In the genomic region with DNA sequence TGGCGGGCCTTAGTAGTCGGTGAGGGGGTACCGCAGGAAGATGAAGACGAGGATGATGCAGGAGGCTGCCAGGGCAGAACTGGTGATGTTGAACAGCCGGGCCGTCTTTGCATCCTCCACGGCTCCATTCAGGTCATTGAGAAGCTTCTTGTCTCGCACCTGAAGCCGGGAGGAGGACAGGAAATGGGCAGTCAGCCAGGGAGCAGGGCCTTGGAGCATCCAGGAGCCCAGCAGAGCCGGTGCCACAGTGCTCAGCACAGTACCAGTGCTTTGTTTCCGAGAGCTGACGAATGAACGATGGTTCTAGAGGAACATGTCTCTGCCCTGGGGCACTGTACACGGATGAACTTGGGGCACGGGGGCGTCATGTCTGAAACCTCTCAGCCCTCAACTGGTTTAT, we compare ENCODE assay signal across 32 cellular contexts. TPM values are rescaled to one million over a fixed set of nuclear protein-coding genes. Genes with fewer than 3 reads are reported as not detected.
"Had no signal": no experiment of that assay in that cellular context is flagged by ENCODE, and none has a peak within 500 bp of the region (broad histone marks: within the 10 kb centered on the region; RNA-seq: fewer than 3 reads in every experiment).

No MANE protein-coding gene starts in this region.

- H3K36me3 Mint-ChIP-seq: activated naive CD4-positive, alpha-beta T cell treated with anti-CD3 and anti-CD28 coated beads, Interleukin-2, amount 50 U/mL, for 72 hours had no signal

- H3K9me3 Mint-ChIP-seq: activated T-helper 17 cell treated with anti-CD3 and anti-CD28 coated beads, Interleukin-2, amount 50 U/mL, for 72 hours had no signal

- H3K27me3 ChIP-seq: ascending aorta, ovary had no signal

- H3K9me3 ChIP-seq: ovary, prostate gland had no signal

- DNase-seq: activated B cell treated with CpG ODN at 0.5 μM for 24 hours; activated CD4-positive, alpha-beta T cell treated with anti-CD3 and anti-CD28 coated beads, Interleukin-2, amount 50 U/mL, for 1 hour; activated CD8-positive, alpha-beta T cell treated with anti-CD3 and anti-CD28 coated beads for 36 hours; activated naive CD4-positive, alpha-beta T cell; activated T-cell treated with anti-CD3 and anti-CD28 coated beads, Interleukin-2, amount 50 U/mL, for 4 hours; brain microvascular endothelial cell; dermis blood vessel endothelial cell; effector CD4-positive, alpha-beta T cell; esophagus squamous epithelium; foreskin melanocyte; heart right ventricle; ovary; retina; sigmoid colon; stimulated activated CD4-positive, alpha-beta T cell treated with anti-CD3 and anti-CD28 coated beads, Interleukin-15, amount 100 ng/mL, for 24 hours; stimulated activated naive CD4-positive, alpha-beta T cell; T-helper 17 cell; T1000 had no signal

- ATAC-seq: activated CD8-positive, alpha-beta T cell treated with anti-CD3 and anti-CD28 coated beads for 36 hours; activated naive CD4-positive, alpha-beta T cell treated with anti-CD3 and anti-CD28 coated beads, Interleukin-2, amount 50 U/mL, for 72 hours; activated T-cell treated with anti-CD3 and anti-CD28 coated beads, Interleukin-2, amount 50 U/mL, for 4 hours; activated T-helper 17 cell treated with anti-CD3 and anti-CD28 coated beads, Interleukin-2, amount 50 U/mL, for 72 hours; heart right ventricle; left lung; T-helper 17 cell had no signal

- H3K27ac ChIP-seq: ascending aorta, brain microvascular endothelial cell, epithelial cell of prostate, esophagus squamous epithelium, heart right ventricle, left lung, ovary, prostate gland, sigmoid colon, tibial nerve had no signal

- H3K4me1 ChIP-seq: ascending aorta, heart right ventricle, left lung, prostate gland, sigmoid colon, tibial nerve had no signal

- H3K36me3 ChIP-seq: ascending aorta, brain microvascular endothelial cell, esophagus squamous epithelium, heart right ventricle, left lung, ovary, prostate gland, sigmoid colon, tibial nerve had no signal

- H3K27ac Mint-ChIP-seq: activated B cell treated with CpG ODN at 0.5 μM for 24 hours; activated CD8-positive, alpha-beta T cell treated with anti-CD3 and anti-CD28 coated beads for 36 hours; activated naive CD4-positive, alpha-beta T cell treated with anti-CD3 and anti-CD28 coated beads, Interleukin-2, amount 50 U/mL, for 72 hours; activated T-helper 17 cell treated with anti-CD3 and anti-CD28 coated beads, Interleukin-2, amount 50 U/mL, for 72 hours; nephron; T-helper 17 cell had no signal

- H3K4me3 Mint-ChIP-seq: activated B cell treated with CpG ODN at 0.5 μM for 24 hours; activated CD8-positive, alpha-beta T cell treated with anti-CD3 and anti-CD28 coated beads for 36 hours; activated T-cell treated with anti-CD3 and anti-CD28 coated beads, Interleukin-2, amount 50 U/mL, for 4 hours; activated T-helper 17 cell treated with anti-CD3 and anti-CD28 coated beads, Interleukin-2, amount 50 U/mL, for 72 hours; nephron; T-helper 17 cell had no signal

- H3K4me3 ChIP-seq: ascending aorta, esophagus squamous epithelium, heart right ventricle, left lung, lung, ovary, prostate gland, sigmoid colon, smooth muscle cell, tibial nerve had no signal

RNA-seq across cellular contexts. Expression of gene IFITM10, which starts 15.1 kb away (rescaled TPM):
- total RNA-seq: activated B cell treated with CpG ODN at 0.5 μM for 24 hours, glomerular endothelial cell had no signal

RNA-seq across cellular contexts. Expression of gene KRTAP5-6, which starts 38.3 kb away (rescaled TPM):
- total RNA-seq: activated B cell treated with CpG ODN at 0.5 μM for 24 hours; activated CD8-positive, alpha-beta T cell treated with anti-CD3 and anti-CD28 coated beads for 36 hours; activated naive CD4-positive, alpha-beta T cell treated with anti-CD3 and anti-CD28 coated beads, Interleukin-2, amount 50 U/mL, for 72 hours; activated T-cell treated with anti-CD3 and anti-CD28 coated beads, Interleukin-2, amount 50 U/mL, for 4 hours; activated T-helper 17 cell treated with anti-CD3 and anti-CD28 coated beads, Interleukin-2, amount 50 U/mL, for 72 hours; ascending aorta; dermis blood vessel endothelial cell; esophagus squamous epithelium; glomerular endothelial cell; heart right ventricle; left lung; lung; mucosa of gallbladder; ovary; prostate gland; sigmoid colon; smooth muscle cell; T-helper 17 cell; temporal lobe; tibial nerve; urinary bladder had no signal
